In the genomic region with DNA sequence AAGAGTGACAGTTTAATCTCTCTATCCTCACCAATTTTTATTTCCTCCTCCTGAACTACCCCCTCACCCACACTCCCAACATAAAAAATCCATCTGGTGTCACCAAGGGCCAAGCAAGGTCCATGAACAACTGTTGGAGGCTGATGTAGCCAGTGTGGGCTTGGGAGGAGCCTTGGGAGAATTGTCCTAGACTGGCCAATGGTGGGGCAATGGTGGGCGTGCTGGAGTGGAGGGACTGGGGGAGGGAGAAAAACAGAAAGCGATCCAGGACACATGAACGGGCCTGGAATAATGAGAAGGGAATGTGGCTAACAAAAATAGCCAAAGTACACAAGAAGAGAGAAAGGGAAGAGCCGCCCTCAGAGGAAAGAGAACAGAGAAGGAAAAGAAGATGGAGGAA, we compare ENCODE assay signal across 35 cellular contexts.
DNase-seq lines count a peak whose midpoint lies in the region; ATAC-seq, FAIRE-seq and TF ChIP-seq lines count a peak whose summit lies in the region.
"Had no signal": no experiment of that assay in that cellular context is flagged by ENCODE, and none has a peak within 500 bp of the region (broad histone marks: within the 10 kb centered on the region; RNA-seq: fewer than 3 reads in every experiment).

No MANE protein-coding gene starts in this region.

- no peak overlapping the region for H3K4me3 Mint-ChIP-seq in astrocyte (ENCODE audit: unreplicated experiment)
- H3K4me3 Mint-ChIP-seq: activated CD4-positive, alpha-beta T cell treated with anti-CD3 and anti-CD28 coated beads, Interleukin-2, amount 10 ng/mL, durations not matched to agents 24 days and 14 days; activated naive CD8-positive, alpha-beta T cell treated with anti-CD3 and anti-CD28 coated beads for 36 hours; CD4-positive, alpha-beta T cell; dendritic cell treated with granulocyte-macrophage colony-stimulating factor and Interleukin-4, amounts not matched to agents 40 ng/mL and 50 ng/mL, for 4 days; endodermal cell; memory B cell; stimulated activated memory B cell treated with anti-CD40 and anti-IgM and Interleukin-4, amounts not matched to agents 10 μg/mL and 1 μg/mL and 100 μg/mL, for 72 hours had no signal

- no peak for TF ChIP-seq POLR2A in gastroesophageal sphincter (IDR thresholded peaks at IDR 0.05)
- TF ChIP-seq POLR2A in sigmoid colon (IDR thresholded peaks at IDR 0.05) = no peak

- H3K27me3 ChIP-seq in astrocyte (ENCODE audit: insufficient read depth, low read length) = no peaks in the 10 kb centered on the region
- no peaks in the 10 kb centered on the region for H3K27me3 ChIP-seq in gastroesophageal sphincter
- H3K27me3 ChIP-seq in sigmoid colon = no peaks in the 10 kb centered on the region
- no peaks in the 10 kb centered on the region for H3K27me3 ChIP-seq in brain microvascular endothelial cell (replicated peaks)
- H3K27me3 ChIP-seq: hepatocyte, neutrophil, SJSA1 had no signal

- no peak for TF ChIP-seq CTCF in astrocyte (IDR thresholded peaks at IDR 0.05; ENCODE audit: insufficient read depth, low read depth, low read length)
- TF ChIP-seq CTCF in gastroesophageal sphincter (IDR thresholded peaks at IDR 0.05) = no peak
- no peak for TF ChIP-seq CTCF in sigmoid colon (IDR thresholded peaks at IDR 0.05)
- TF ChIP-seq CTCF in brain microvascular endothelial cell (IDR thresholded peaks at IDR 0.05; ENCODE audit: low read depth, low read length, missing control alignments) = no peak

- no peak overlapping the region for H3K9ac ChIP-seq in astrocyte (ENCODE audit: low read length)

- H3K27ac ChIP-seq in astrocyte (ENCODE audit: low read depth, low read length) (no peak overlapping the region), gastroesophageal sphincter (peak overlapping the region in 3 of 4 donors; percentile 47 to 69 (median 55)), sigmoid colon (peak overlapping the region in 3 of 4 donors; percentile 21 to 45 (median 43)), brain microvascular endothelial cell (no peak overlapping the region)
- H3K27ac ChIP-seq: hepatocyte, neutrophil, SJSA1, WERI-Rb-1 had no signal

- 73 to 100% methylated on average over 2 to 3 of the region's 4 CpGs for WGBS in gastroesophageal sphincter (ENCODE audit: low coverage in 1 of 2), 2 donors
- 86 to 88% methylated on average over 4 of the region's 4 CpGs for WGBS in sigmoid colon, 2 donors

- TF ChIP-seq EP300 in gastroesophageal sphincter (IDR thresholded peaks at IDR 0.05) (no peak), sigmoid colon (IDR thresholded peaks at IDR 0.05) (no peak)

- peaks cover 4% of the 10 kb centered on the region for H3K36me3 Mint-ChIP-seq in astrocyte (ENCODE audit: low read depth, unreplicated experiment)
- H3K36me3 Mint-ChIP-seq: activated naive CD8-positive, alpha-beta T cell treated with anti-CD3 and anti-CD28 coated beads for 36 hours; stimulated activated memory B cell treated with anti-CD40 and anti-IgM and Interleukin-4, amounts not matched to agents 10 μg/mL and 1 μg/mL and 100 μg/mL, for 72 hours had no signal

- peaks cover 14% of the 10 kb centered on the region for H3K9me3 Mint-ChIP-seq in astrocyte (ENCODE audit: unreplicated experiment)
- H3K9me3 Mint-ChIP-seq: activated CD4-positive, alpha-beta T cell treated with anti-CD3 and anti-CD28 coated beads, Interleukin-2, amount 10 ng/mL, durations not matched to agents 24 days and 14 days; activated naive CD8-positive, alpha-beta T cell treated with anti-CD3 and anti-CD28 coated beads for 36 hours; CD4-positive, alpha-beta T cell; endodermal cell had no signal

- no peaks in the 10 kb centered on the region for H3K36me3 ChIP-seq in astrocyte (ENCODE audit: insufficient read depth, low read length)
- H3K36me3 ChIP-seq in gastroesophageal sphincter = no peaks in the 10 kb centered on the region
- H3K36me3 ChIP-seq in sigmoid colon = no peaks in the 10 kb centered on the region
- no peaks in the 10 kb centered on the region for H3K36me3 ChIP-seq in brain microvascular endothelial cell (replicated peaks)
- H3K36me3 ChIP-seq: neutrophil, SJSA1, WERI-Rb-1 had no signal

- intact Hi-C loops in sigmoid colon (cut with DNase I) = no loop called here

- H3K4me1 ChIP-seq in astrocyte (ENCODE audit: insufficient read depth, low read length) = no peaks in the 10 kb centered on the region
- H3K4me1 ChIP-seq in gastroesophageal sphincter = peaks cover 0 to 12% (median 0%) of the 10 kb centered on the region in 3 donors
- no peaks in the 10 kb centered on the region for H3K4me1 ChIP-seq in sigmoid colon
- H3K4me1 ChIP-seq: SJSA1 had no signal

- in situ Hi-C loops in brain microvascular endothelial cell (cut with HindIII; ENCODE audit: low pct_ligation_motif_present, low sequenced_read_pairs) = no loop called here

- peak; percentile 68 for ATAC-seq in gastroesophageal sphincter
- ATAC-seq in GM18867 (IDR thresholded peaks at IDR 0.05; ENCODE audit: unreplicated experiment) = no peak
- no peak for ATAC-seq in GM19455 (IDR thresholded peaks at IDR 0.05; ENCODE audit: unreplicated experiment)
- ATAC-seq: esophagus mucosa; stimulated activated memory B cell treated with anti-CD40 and anti-IgM and Interleukin-4, amounts not matched to agents 10 μg/mL and 1 μg/mL and 100 μg/mL, for 72 hours had no signal

- peaks cover 6% of the 10 kb centered on the region for H3K9me3 ChIP-seq in astrocyte (ENCODE audit: insufficient read depth, low read depth, low read length)
- peaks cover 0 to 13% (median 0%) of the 10 kb centered on the region in 3 donors for H3K9me3 ChIP-seq in gastroesophageal sphincter
- H3K9me3 ChIP-seq in sigmoid colon = no peaks in the 10 kb centered on the region
- H3K9me3 ChIP-seq: neutrophil, SJSA1 had no signal

- no peak overlapping the region for H3K27ac Mint-ChIP-seq in astrocyte (ENCODE audit: unreplicated experiment)
- H3K27ac Mint-ChIP-seq: activated CD4-positive, alpha-beta T cell treated with anti-CD3 and anti-CD28 coated beads, Interleukin-2, amount 10 ng/mL, durations not matched to agents 24 days and 14 days; activated naive CD8-positive, alpha-beta T cell treated with anti-CD3 and anti-CD28 coated beads for 36 hours; CD4-positive, alpha-beta T cell; dendritic cell treated with granulocyte-macrophage colony-stimulating factor and Interleukin-4, amounts not matched to agents 40 ng/mL and 50 ng/mL, for 4 days; endodermal cell; memory B cell; progenitor cell of endocrine pancreas; stimulated activated memory B cell treated with anti-CD40 and anti-IgM and Interleukin-4, amounts not matched to agents 10 μg/mL and 1 μg/mL and 100 μg/mL, for 72 hours had no signal

- H3K4me3 ChIP-seq in astrocyte (ENCODE audit: insufficient read depth, low read depth, low read length) (no peak overlapping the region), gastroesophageal sphincter (no peak overlapping the region), sigmoid colon (no peak overlapping the region), brain microvascular endothelial cell (ENCODE audit: low read depth, low read length) (no peak overlapping the region)
- H3K4me3 ChIP-seq: hepatocyte, SJSA1 had no signal

- no peak for FAIRE-seq in astrocyte (lab: Jason Lieb, UNC)
- FAIRE-seq: D721Med, frontal cortex, H54, urothelium cell line had no signal

- H4K20me1 ChIP-seq in astrocyte (ENCODE audit: insufficient read depth, low read length) = no peaks in the 10 kb centered on the region

- H3K4me1 Mint-ChIP-seq in astrocyte (ENCODE audit: low read depth, unreplicated experiment) = peaks cover 10% of the 10 kb centered on the region
- H3K4me1 Mint-ChIP-seq: activated CD4-positive, alpha-beta T cell treated with anti-CD3 and anti-CD28 coated beads, Interleukin-2, amount 10 ng/mL, durations not matched to agents 24 days and 14 days; activated naive CD8-positive, alpha-beta T cell treated with anti-CD3 and anti-CD28 coated beads for 36 hours had no signal

- peaks cover 16% of the 10 kb centered on the region for H3K27me3 Mint-ChIP-seq in astrocyte (ENCODE audit: low read depth, unreplicated experiment)
- H3K27me3 Mint-ChIP-seq: activated CD4-positive, alpha-beta T cell treated with anti-CD3 and anti-CD28 coated beads, Interleukin-2, amount 10 ng/mL, durations not matched to agents 24 days and 14 days; activated naive CD8-positive, alpha-beta T cell treated with anti-CD3 and anti-CD28 coated beads for 36 hours; CD4-positive, alpha-beta T cell had no signal

- DNase-seq in astrocyte (ENCODE audit: low read depth) (no peak), myocyte (ENCODE audit: low read depth) (peak; percentile 59), sigmoid colon (no peak), brain microvascular endothelial cell (no peak)
- no peak for DNase-seq in stimulated activated naive CD4-positive, alpha-beta T cell (lab: John Stamatoyannopoulos, UW)
- DNase-seq: activated CD4-positive, alpha-beta T cell treated with anti-CD3 and anti-CD28 coated beads, Interleukin-2, amount 10 ng/mL, durations not matched to agents 24 days and 14 days; activated CD8-positive, alpha-beta memory T cell treated with anti-CD3 and anti-CD28 coated beads for 24 hours; activated effector memory CD4-positive, alpha-beta T cell treated with anti-CD3 and anti-CD28 coated beads, Interleukin-2, amount 50 U/mL, for 16 hours; activated naive CD8-positive, alpha-beta T cell treated with anti-CD3 and anti-CD28 coated beads for 36 hours; activated T-cell treated with anti-CD3 and anti-CD28 coated beads, Interleukin-2, amount 50 U/mL, for 1 hour; CD4-positive, alpha-beta T cell; central memory CD4-positive, alpha-beta T cell; endodermal cell; KG1; kidney glomerular epithelial cell; NCI-H1930; NCI-H2171 treated with DMSO at 0.1 percent for 48 hours; NCI-H510A treated with DMSO at 0.1 percent for 48 hours; substantia nigra; WERI-Rb-1 had no signal

- H2AFZ ChIP-seq in astrocyte (ENCODE audit: low read depth, low read length) = no peak overlapping the region
- H2AFZ ChIP-seq: hepatocyte had no signal

- no peaks in the 10 kb centered on the region for H3K79me2 ChIP-seq in astrocyte (ENCODE audit: insufficient read depth, low read length)
- H3K79me2 ChIP-seq: hepatocyte had no signal

- peak overlapping the region; percentile 31 for H3K4me2 ChIP-seq in astrocyte (ENCODE audit: low read length)
- H3K4me2 ChIP-seq: hepatocyte had no signal

Comparison
In these comparisons a context has a peak if more than half of its experiments do, and no peak if none do; other contexts are left out.
1. H3K27ac ChIP-seq: peak in gastroesophageal sphincter (3 of 4) and sigmoid colon (3 of 4); none in astrocyte (single experiment) and brain microvascular endothelial cell (single experiment).